Comparison of ENCODE assay signal across 13 cellular contexts in the genomic region with DNA sequence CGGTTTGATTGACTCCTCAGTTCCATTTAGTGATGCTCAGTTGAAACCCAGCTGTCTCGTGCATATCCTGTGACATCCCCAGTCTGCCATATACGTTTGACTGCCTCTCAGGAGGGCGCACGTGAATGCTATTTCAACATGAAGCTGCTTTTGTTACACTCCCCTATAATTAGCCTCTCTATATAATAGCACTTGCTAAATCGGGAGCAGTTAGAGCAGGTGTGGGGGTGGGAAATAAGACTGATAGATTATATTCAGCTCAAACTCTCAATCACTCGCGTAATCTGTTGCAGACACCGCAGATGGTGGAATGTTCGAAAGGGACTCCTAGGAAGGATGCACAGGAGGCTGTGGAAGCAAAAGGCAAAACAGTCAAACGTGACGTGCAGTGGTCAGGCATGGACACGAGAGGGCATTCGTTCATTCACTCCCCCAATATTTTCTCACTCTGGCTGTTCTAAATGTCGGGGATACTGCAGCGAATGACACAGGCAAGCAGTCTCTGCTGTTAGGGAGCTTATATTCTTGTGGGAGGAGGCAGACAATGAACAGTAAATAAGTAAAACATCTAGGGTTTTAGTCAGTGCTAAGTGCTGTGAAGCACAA. TPM values are rescaled to one million over a fixed set of nuclear protein-coding genes. Genes with fewer than 3 reads are reported as not detected.
DNase-seq lines count a peak whose midpoint lies in the region; ATAC-seq lines count a peak whose summit lies in the region.
"Had no signal": no experiment of that assay in that cellular context is flagged by ENCODE, and none has a peak within 500 bp of the region (broad histone marks: within the 10 kb centered on the region; RNA-seq: fewer than 3 reads in every experiment).

No MANE protein-coding gene starts in this region.

- no peak for ATAC-seq in HG03095 (IDR thresholded peaks at IDR 0.05; ENCODE audit: unreplicated experiment)
- ATAC-seq: activated CD8-positive, alpha-beta T cell treated with anti-CD3 and anti-CD28 coated beads, Interleukin-2, amount 10 ng/mL, durations not matched to agents 7 days and 5 days had no signal

- POLR2A ChIA-PET in activated CD4-positive, alpha-beta memory T cell treated with anti-CD3 and anti-CD28 coated beads for 36 hours (lab: Charles Lee): no interaction called here

- H3K27me3 Mint-ChIP-seq in activated CD4-positive, alpha-beta memory T cell treated with anti-CD3 and anti-CD28 coated beads for 36 hours: peaks cover 8% of the 10 kb centered on the region

- CTCF ChIA-PET in activated CD4-positive, alpha-beta memory T cell treated with anti-CD3 and anti-CD28 coated beads for 36 hours (lab: Charles Lee): no interaction called here

- DNase-seq in AG20443 (ENCODE audit: low spot score) (peak; percentile 30), NCI-H1105 treated with DMSO at 0.1 percent for 48 hours (lab: John Stamatoyannopoulos, UW) (peak; percentile 97), NCI-H345 (lab: John Stamatoyannopoulos, UW) (peak; percentile 96), cerebellar cortex (ENCODE audit: low spot score) (peak; percentile 83), NCI-H510A (lab: John Stamatoyannopoulos, UW) (no peak), COLO668 (lab: John Stamatoyannopoulos, UW; ENCODE audit: unreplicated experiment) (no peak)
- DNase-seq in activated CD4-positive, alpha-beta memory T cell treated with anti-CD3 and anti-CD28 coated beads for 36 hours: no peak
- DNase-seq: activated CD8-positive, alpha-beta T cell treated with anti-CD3 and anti-CD28 coated beads, Interleukin-2, amount 10 ng/mL, durations not matched to agents 7 days and 5 days; effector memory CD4-positive, alpha-beta T cell; retina; stomach had no signal

- intact Hi-C loops in activated CD4-positive, alpha-beta memory T cell treated with anti-CD3 and anti-CD28 coated beads for 36 hours (cut with micrococcal nuclease): no loop called here

- H3K9me3 Mint-ChIP-seq in activated CD4-positive, alpha-beta memory T cell treated with anti-CD3 and anti-CD28 coated beads for 36 hours: no peaks in the 10 kb centered on the region

- H3K27ac Mint-ChIP-seq in activated CD4-positive, alpha-beta memory T cell treated with anti-CD3 and anti-CD28 coated beads for 36 hours: no peak overlapping the region
- H3K27ac Mint-ChIP-seq: activated CD8-positive, alpha-beta T cell treated with anti-CD3 and anti-CD28 coated beads, Interleukin-2, amount 10 ng/mL, durations not matched to agents 7 days and 5 days had no signal

- no peaks in the 10 kb centered on the region for H3K36me3 Mint-ChIP-seq in activated CD4-positive, alpha-beta memory T cell treated with anti-CD3 and anti-CD28 coated beads for 36 hours

- H3K4me1 Mint-ChIP-seq in activated CD4-positive, alpha-beta memory T cell treated with anti-CD3 and anti-CD28 coated beads for 36 hours (ENCODE audit: low read depth): no peaks in the 10 kb centered on the region

- H3K4me3 Mint-ChIP-seq in activated CD4-positive, alpha-beta memory T cell treated with anti-CD3 and anti-CD28 coated beads for 36 hours: no peak overlapping the region
- H3K4me3 Mint-ChIP-seq: activated CD8-positive, alpha-beta T cell treated with anti-CD3 and anti-CD28 coated beads, Interleukin-2, amount 10 ng/mL, durations not matched to agents 7 days and 5 days had no signal

RNA-seq across cellular contexts. Expression of a gene that starts 29.8 kb away (rescaled TPM):
- total RNA-seq in activated CD4-positive, alpha-beta memory T cell treated with anti-CD3 and anti-CD28 coated beads for 36 hours: not detected
- total RNA-seq: activated CD8-positive, alpha-beta T cell treated with anti-CD3 and anti-CD28 coated beads, Interleukin-2, amount 10 ng/mL, durations not matched to agents 7 days and 5 days; NCI-H460 had no signal

Comparison
In these comparisons a context has a peak if more than half of its experiments do, and no peak if none do; other contexts are left out.
1. DNase-seq: peak in AG20443 (single experiment), NCI-H1105 treated with DMSO at 0.1 percent for 48 hours (single experiment), NCI-H345 (single experiment) and cerebellar cortex (single experiment); none in activated CD4-positive, alpha-beta memory T cell treated with anti-CD3 and anti-CD28 coated beads for 36 hours (single experiment), NCI-H510A (single experiment) and COLO668 (single experiment).